Comparison of ENCODE assay signal across 1 cellular context in genomic region chr12:107759410-107759809, GRCh38.
TF ChIP-seq lines count a peak whose summit lies in the region.

No MANE protein-coding gene starts in this region.

TF ChIP-seq in HEK293, 187 proteins besides CTCF, POLR2A, EP300 and RAD21 (continued from another document):
- TF ChIP-seq KLF10 (tag by site-specific recombination; IDR thresholded peaks at IDR 0.05), result peak; percentile 54
- no peak for TF ChIP-seq ZNF121 (tag by site-specific recombination; IDR thresholded peaks at IDR 0.05)
- peak; percentile 87 for TF ChIP-seq ZEB2 (tag by site-specific recombination; IDR thresholded peaks at IDR 0.05)
- TF ChIP-seq ZNF692 (tag by site-specific recombination; IDR thresholded peaks at IDR 0.05), result peak; percentile 50; the same call in 1 of the 2 replicates
- TF ChIP-seq ZNF174 (tag by site-specific recombination; IDR thresholded peaks at IDR 0.05), result no peak
- peak; percentile 42; the same call in 1 of the 2 replicates for TF ChIP-seq ZSCAN30 (tag by site-specific recombination; IDR thresholded peaks at IDR 0.05)
- TF ChIP-seq, protein P1, sequence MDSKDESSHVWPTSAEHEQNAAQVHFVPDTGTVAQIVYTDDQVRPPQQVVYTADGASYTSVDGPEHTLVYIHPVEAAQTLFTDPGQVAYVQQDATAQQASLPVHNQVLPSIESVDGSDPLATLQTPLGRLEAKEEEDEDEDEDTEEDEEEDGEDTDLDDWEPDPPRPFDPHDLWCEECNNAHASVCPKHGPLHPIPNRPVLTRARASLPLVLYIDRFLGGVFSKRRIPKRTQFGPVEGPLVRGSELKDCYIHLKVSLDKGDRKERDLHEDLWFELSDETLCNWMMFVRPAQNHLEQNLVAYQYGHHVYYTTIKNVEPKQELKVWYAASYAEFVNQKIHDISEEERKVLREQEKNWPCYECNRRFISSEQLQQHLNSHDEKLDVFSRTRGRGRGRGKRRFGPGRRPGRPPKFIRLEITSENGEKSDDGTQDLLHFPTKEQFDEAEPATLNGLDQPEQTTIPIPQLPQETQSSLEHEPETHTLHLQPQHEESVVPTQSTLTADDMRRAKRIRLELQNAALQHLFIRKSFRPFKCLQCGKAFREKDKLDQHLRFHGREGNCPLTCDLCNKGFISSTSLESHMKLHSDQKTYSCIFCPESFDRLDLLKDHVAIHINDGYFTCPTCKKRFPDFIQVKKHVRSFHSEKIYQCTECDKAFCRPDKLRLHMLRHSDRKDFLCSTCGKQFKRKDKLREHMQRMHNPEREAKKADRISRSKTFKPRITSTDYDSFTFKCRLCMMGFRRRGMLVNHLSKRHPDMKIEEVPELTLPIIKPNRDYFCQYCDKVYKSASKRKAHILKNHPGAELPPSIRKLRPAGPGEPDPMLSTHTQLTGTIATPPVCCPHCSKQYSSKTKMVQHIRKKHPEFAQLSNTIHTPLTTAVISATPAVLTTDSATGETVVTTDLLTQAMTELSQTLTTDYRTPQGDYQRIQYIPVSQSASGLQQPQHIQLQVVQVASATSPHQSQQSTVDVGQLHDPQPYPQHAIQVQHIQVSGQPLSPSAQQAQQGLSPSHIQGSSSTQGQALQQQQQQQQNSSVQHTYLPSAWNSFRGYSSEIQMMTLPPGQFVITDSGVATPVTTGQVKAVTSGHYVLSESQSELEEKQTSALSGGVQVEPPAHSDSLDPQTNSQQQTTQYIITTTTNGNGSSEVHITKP (tag by site-specific recombination; IDR thresholded peaks at IDR 0.05), result peak; percentile 15; the same call in 1 of the 2 replicates
- 0 out of 2 replicates have a peak, but pooled peaks have one; percentile 52 for TF ChIP-seq TCF7L2 (IDR thresholded peaks at IDR 0.05; ENCODE audit: borderline replicate concordance, low read depth, low read length)
- 0 out of 2 replicates have a peak, but pooled peaks have one; percentile 24 for TF ChIP-seq ZBTB20 (tag by site-specific recombination; IDR thresholded peaks at IDR 0.05)
- 0 out of 2 replicates have a peak, but pooled peaks have one; percentile 43 for TF ChIP-seq BCL11B (tag by site-specific recombination; IDR thresholded peaks at IDR 0.05; ENCODE audit: low read depth)
- TF ChIP-seq ZIC2 (tag by site-specific recombination; IDR thresholded peaks at IDR 0.05), result peak; percentile 52; the same call in 1 of the 2 replicates
- TF ChIP-seq, protein P2, sequence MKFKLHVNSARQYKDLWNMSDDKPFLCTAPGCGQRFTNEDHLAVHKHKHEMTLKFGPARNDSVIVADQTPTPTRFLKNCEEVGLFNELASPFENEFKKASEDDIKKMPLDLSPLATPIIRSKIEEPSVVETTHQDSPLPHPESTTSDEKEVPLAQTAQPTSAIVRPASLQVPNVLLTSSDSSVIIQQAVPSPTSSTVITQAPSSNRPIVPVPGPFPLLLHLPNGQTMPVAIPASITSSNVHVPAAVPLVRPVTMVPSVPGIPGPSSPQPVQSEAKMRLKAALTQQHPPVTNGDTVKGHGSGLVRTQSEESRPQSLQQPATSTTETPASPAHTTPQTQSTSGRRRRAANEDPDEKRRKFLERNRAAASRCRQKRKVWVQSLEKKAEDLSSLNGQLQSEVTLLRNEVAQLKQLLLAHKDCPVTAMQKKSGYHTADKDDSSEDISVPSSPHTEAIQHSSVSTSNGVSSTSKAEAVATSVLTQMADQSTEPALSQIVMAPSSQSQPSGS (tag by site-specific recombination; IDR thresholded peaks at IDR 0.05; ENCODE audit: low read depth), result peak; percentile 86
- TF ChIP-seq GFI1B (tag by site-specific recombination; IDR thresholded peaks at IDR 0.05), result peak; percentile 94
- TF ChIP-seq KLF16 (tag by site-specific recombination; IDR thresholded peaks at IDR 0.05), result no peak
- TF ChIP-seq ZNF580 (tag by site-specific recombination; IDR thresholded peaks at IDR 0.05), result 0 out of 2 replicates have a peak, but pooled peaks have one; percentile 30
- no peak for TF ChIP-seq ZNF747 (tag by site-specific recombination; IDR thresholded peaks at IDR 0.05)
- peak; percentile 78 for TF ChIP-seq ZBTB21 (tag by site-specific recombination; IDR thresholded peaks at IDR 0.05)
- TF ChIP-seq AEBP2 (tag by site-specific recombination; IDR thresholded peaks at IDR 0.05; ENCODE audit: borderline replicate concordance), result no peak
- TF ChIP-seq ZNF664 (tag by site-specific recombination; IDR thresholded peaks at IDR 0.05), result peak; percentile 33; the same call in 1 of the 2 replicates
- peak; percentile 85 for TF ChIP-seq SP7 (tag by site-specific recombination; IDR thresholded peaks at IDR 0.05)
- peak; percentile 85 for TF ChIP-seq ZNF558 (tag by site-specific recombination; IDR thresholded peaks at IDR 0.05)
- TF ChIP-seq, protein P3, sequence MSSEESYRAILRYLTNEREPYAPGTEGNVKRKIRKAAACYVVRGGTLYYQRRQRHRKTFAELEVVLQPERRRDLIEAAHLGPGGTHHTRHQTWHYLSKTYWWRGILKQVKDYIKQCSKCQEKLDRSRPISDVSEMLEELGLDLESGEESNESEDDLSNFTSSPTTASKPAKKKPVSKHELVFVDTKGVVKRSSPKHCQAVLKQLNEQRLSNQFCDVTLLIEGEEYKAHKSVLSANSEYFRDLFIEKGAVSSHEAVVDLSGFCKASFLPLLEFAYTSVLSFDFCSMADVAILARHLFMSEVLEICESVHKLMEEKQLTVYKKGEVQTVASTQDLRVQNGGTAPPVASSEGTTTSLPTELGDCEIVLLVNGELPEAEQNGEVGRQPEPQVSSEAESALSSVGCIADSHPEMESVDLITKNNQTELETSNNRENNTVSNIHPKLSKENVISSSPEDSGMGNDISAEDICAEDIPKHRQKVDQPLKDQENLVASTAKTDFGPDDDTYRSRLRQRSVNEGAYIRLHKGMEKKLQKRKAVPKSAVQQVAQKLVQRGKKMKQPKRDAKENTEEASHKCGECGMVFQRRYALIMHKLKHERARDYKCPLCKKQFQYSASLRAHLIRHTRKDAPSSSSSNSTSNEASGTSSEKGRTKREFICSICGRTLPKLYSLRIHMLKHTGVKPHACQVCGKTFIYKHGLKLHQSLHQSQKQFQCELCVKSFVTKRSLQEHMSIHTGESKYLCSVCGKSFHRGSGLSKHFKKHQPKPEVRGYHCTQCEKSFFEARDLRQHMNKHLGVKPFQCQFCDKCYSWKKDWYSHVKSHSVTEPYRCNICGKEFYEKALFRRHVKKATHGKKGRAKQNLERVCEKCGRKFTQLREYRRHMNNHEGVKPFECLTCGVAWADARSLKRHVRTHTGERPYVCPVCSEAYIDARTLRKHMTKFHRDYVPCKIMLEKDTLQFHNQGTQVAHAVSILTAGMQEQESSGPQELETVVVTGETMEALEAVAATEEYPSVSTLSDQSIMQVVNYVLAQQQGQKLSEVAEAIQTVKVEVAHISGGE (tag by site-specific recombination; conservative IDR thresholded peaks at IDR 0.05; ENCODE audit: low read depth), result 0 out of 2 replicates have a peak, but pooled peaks have one; percentile 4
- peak; percentile 74 for TF ChIP-seq IKZF3 (tag by site-specific recombination; IDR thresholded peaks at IDR 0.05)
- TF ChIP-seq ZNF624 (tag by site-specific recombination; IDR thresholded peaks at IDR 0.05), result no peak
- peak; percentile 57; the same call in 1 of the 2 replicates for TF ChIP-seq ZNF10 (tag by site-specific recombination; IDR thresholded peaks at IDR 0.05)
- peak; percentile 38; the same call in 1 of the 2 replicates for TF ChIP-seq FEZF1 (tag by site-specific recombination; IDR thresholded peaks at IDR 0.05)
- no peak for TF ChIP-seq HOXD13 (CRISPR knock-in tag; IDR thresholded peaks at IDR 0.05; ENCODE audit: borderline replicate concordance)
- peak; percentile 73 for TF ChIP-seq ZBTB17 (tag by site-specific recombination; IDR thresholded peaks at IDR 0.05)
- TF ChIP-seq GLIS1 (tag by site-specific recombination; IDR thresholded peaks at IDR 0.05), result peak; percentile 42; the same call in 1 of the 2 replicates
- TF ChIP-seq ZNF654 (tag by site-specific recombination; IDR thresholded peaks at IDR 0.05; ENCODE audit: low read depth), result 0 out of 2 replicates have a peak, but pooled peaks have one; percentile 3
- peak; percentile 57; the same call in 1 of the 2 replicates for TF ChIP-seq ZNF639 (tag by site-specific recombination; IDR thresholded peaks at IDR 0.05)
- 0 out of 2 replicates have a peak, but pooled peaks have one; percentile 32 for TF ChIP-seq ZNF24 (tag by site-specific recombination; IDR thresholded peaks at IDR 0.05)
- peak; percentile 11; the same call in 1 of the 2 replicates for TF ChIP-seq ZNF2 (tag by site-specific recombination; IDR thresholded peaks at IDR 0.05)
- peak; percentile 93 for TF ChIP-seq ZNF629 (tag by site-specific recombination; IDR thresholded peaks at IDR 0.05)
- TF ChIP-seq ZNF23 (tag by site-specific recombination; IDR thresholded peaks at IDR 0.05; ENCODE audit: borderline replicate concordance), result no peak
- TF ChIP-seq ZNF843 (tag by site-specific recombination; IDR thresholded peaks at IDR 0.05), result peak; percentile 63; the same call in 1 of the 2 replicates
- TF ChIP-seq ZNF596 (tag by site-specific recombination; IDR thresholded peaks at IDR 0.05), result 0 out of 2 replicates have a peak, but pooled peaks have one; percentile 43
- peak; percentile 72; the same call in 1 of the 2 replicates for TF ChIP-seq ZNF561 (tag by site-specific recombination; IDR thresholded peaks at IDR 0.05; ENCODE audit: borderline replicate concordance)
